In the genomic region with DNA sequence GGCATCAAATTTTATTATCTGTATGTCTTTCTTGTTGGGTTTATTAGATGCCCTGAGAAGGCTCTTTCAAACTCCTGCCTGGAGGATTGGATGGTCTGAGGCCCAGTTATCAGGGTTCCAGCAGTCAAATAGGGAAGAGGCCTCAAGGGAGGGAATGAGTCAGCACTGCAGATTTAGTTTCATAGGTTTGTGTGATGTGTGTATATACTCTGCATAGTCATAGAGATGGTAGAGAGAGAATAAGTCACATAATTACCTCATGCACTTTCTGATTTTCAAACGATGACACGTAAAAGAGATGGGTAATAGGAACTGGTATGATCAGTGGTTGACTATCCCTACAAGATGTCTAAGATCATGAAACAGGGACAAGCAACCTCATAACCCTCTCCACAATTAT, we compare ENCODE assay signal across 9 cellular contexts.
DNase-seq lines count a peak whose midpoint lies in the region; ATAC-seq and TF ChIP-seq lines count a peak whose summit lies in the region.
"Had no signal": no experiment of that assay in that cellular context is flagged by ENCODE, and none has a peak within 500 bp of the region (broad histone marks: within the 10 kb centered on the region; RNA-seq: fewer than 3 reads in every experiment).

No MANE protein-coding gene starts in this region.

- no peak for TF ChIP-seq CTCF in thyroid gland (IDR thresholded peaks at IDR 0.05)

- H3K4me3 ChIP-seq in thyroid gland (replicated peaks in 1 of 3): no peak overlapping the region
- H3K4me3 ChIP-seq: psoas muscle had no signal

- no peaks in the 10 kb centered on the region for H3K9me3 ChIP-seq in thyroid gland
- H3K9me3 ChIP-seq: psoas muscle had no signal

- DNase-seq in ELR (ENCODE audit: low read depth) (peak; percentile 64), amniotic epithelial cell (ENCODE audit: low read depth) (peak; percentile 56), NCI-H524 (lab: John Stamatoyannopoulos, UW) (no peak), thyroid gland (no peak), NCI-H510A treated with DMSO at 0.1 percent for 48 hours (lab: John Stamatoyannopoulos, UW) (no peak)
- DNase-seq in stimulated activated naive CD4-positive, alpha-beta T cell (lab: John Stamatoyannopoulos, UW): no peak
- DNase-seq: psoas muscle had no signal

- H3K4me1 ChIP-seq in thyroid gland: no peaks in the 10 kb centered on the region
- H3K4me1 ChIP-seq: psoas muscle had no signal

- ATAC-seq in GM19351 (IDR thresholded peaks at IDR 0.05; ENCODE audit: unreplicated experiment) (peak; percentile 98), HG03095 (IDR thresholded peaks at IDR 0.05; ENCODE audit: unreplicated experiment) (peak; percentile 98)
- ATAC-seq: psoas muscle had no signal

- no peaks in the 10 kb centered on the region for H3K36me3 ChIP-seq in thyroid gland

- WGBS in thyroid gland, 2 donors: 94 to 96% methylated on average over 2 of the region's 2 CpGs

- intact Hi-C loops in thyroid gland (cut with DNase I): no loop called here

- no peak for TF ChIP-seq POLR2A in thyroid gland (IDR thresholded peaks at IDR 0.05)

- H3K27ac ChIP-seq in thyroid gland: no peak overlapping the region
- H3K27ac ChIP-seq: psoas muscle had no signal

- no peaks in the 10 kb centered on the region for H3K27me3 ChIP-seq in thyroid gland

Comparison
In these comparisons a context has a peak if more than half of its experiments do, and no peak if none do; other contexts are left out.
1. DNase-seq: peak in ELR (single experiment) and amniotic epithelial cell (single experiment); none in NCI-H524 (0 of 2), thyroid gland (0 of 2), NCI-H510A treated with DMSO at 0.1 percent for 48 hours (single experiment) and stimulated activated naive CD4-positive, alpha-beta T cell (0 of 6).